ENCODE assay signal across 1 cellular context in genomic region chr13:112885242-112885781, GRCh38.
TF ChIP-seq lines count a peak whose summit lies in the region.

No MANE protein-coding gene starts in this region.

TF ChIP-seq in SK-N-SH, 30 proteins besides CTCF, POLR2A, EP300 and RAD21:
- TF ChIP-seq IRF3 (IDR thresholded peaks at IDR 0.05; ENCODE audit: low read depth, low read length): no peak
- TF ChIP-seq TCF12 (IDR thresholded peaks at IDR 0.05): no peak
- no peak for TF ChIP-seq ELF1 (IDR thresholded peaks at IDR 0.05)
- TF ChIP-seq REST (IDR thresholded peaks at IDR 0.05; ENCODE audit: low read depth, low read length): no peak
- TF ChIP-seq MXI1 (IDR thresholded peaks at IDR 0.05; ENCODE audit: low read depth, low read length): no peak
- TF ChIP-seq TAF1 (IDR thresholded peaks at IDR 0.05; ENCODE audit: borderline replicate concordance, low read depth, low read length): no peak
- no peak for TF ChIP-seq NFIC (IDR thresholded peaks at IDR 0.05; ENCODE audit: borderline replicate concordance)
- TF ChIP-seq GATA2 (CRISPR knock-in tag; IDR thresholded peaks at IDR 0.05): no peak
- TF ChIP-seq FOSL2 (IDR thresholded peaks at IDR 0.05; ENCODE audit: borderline replicate concordance, low read depth): no peak
- TF ChIP-seq RFX5 (IDR thresholded peaks at IDR 0.05; ENCODE audit: low read length): no peak
- TF ChIP-seq CHD2 (IDR thresholded peaks at IDR 0.05; ENCODE audit: low read length, partially characterized antibody): no peak
- no peak for TF ChIP-seq FOXM1 (IDR thresholded peaks at IDR 0.05; ENCODE audit: low read depth)
- TF ChIP-seq USF2 (IDR thresholded peaks at IDR 0.05; ENCODE audit: borderline replicate concordance, low read depth, low read length): no peak
- TF ChIP-seq SMC3 (IDR thresholded peaks at IDR 0.05; ENCODE audit: low read depth, low read length): no peak
- TF ChIP-seq EZH2phosphoT487 (IDR thresholded peaks at IDR 0.05; ENCODE audit: borderline replicate concordance, low read depth): no peak
- TF ChIP-seq YY1 (IDR thresholded peaks at IDR 0.05; ENCODE audit: low read depth): no peak
- no peak for TF ChIP-seq POLR2AphosphoS5 (IDR thresholded peaks at IDR 0.05; ENCODE audit: low read depth, low read length)
- TF ChIP-seq MAX (IDR thresholded peaks at IDR 0.05; ENCODE audit: low read depth): no peak
- TF ChIP-seq ZBTB33 (IDR thresholded peaks at IDR 0.05; ENCODE audit: borderline replicate concordance, low read depth): no peak
- TF ChIP-seq, protein P1, sequence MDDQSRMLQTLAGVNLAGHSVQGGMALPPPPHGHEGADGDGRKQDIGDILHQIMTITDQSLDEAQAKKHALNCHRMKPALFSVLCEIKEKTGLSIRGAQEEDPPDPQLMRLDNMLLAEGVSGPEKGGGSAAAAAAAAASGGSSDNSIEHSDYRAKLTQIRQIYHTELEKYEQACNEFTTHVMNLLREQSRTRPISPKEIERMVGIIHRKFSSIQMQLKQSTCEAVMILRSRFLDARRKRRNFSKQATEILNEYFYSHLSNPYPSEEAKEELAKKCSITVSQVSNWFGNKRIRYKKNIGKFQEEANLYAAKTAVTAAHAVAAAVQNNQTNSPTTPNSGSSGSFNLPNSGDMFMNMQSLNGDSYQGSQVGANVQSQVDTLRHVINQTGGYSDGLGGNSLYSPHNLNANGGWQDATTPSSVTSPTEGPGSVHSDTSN (IDR thresholded peaks at IDR 0.05): no peak
TF ChIP-seq in SK-N-SH: peak in this region for 0.
